20 cellular contexts compared by ENCODE assay signal in genomic region chr14:55977346-55977745, GRCh38.
DNase-seq lines count a peak whose midpoint lies in the region; ATAC-seq and TF ChIP-seq lines count a peak whose summit lies in the region.
"Had no signal": no experiment of that assay in that cellular context is flagged by ENCODE, and none has a peak within 500 bp of the region (broad histone marks: within the 10 kb centered on the region; RNA-seq: fewer than 3 reads in every experiment).

No MANE protein-coding gene starts in this region.

- no peak for ATAC-seq in GM19351 (IDR thresholded peaks at IDR 0.05; ENCODE audit: unreplicated experiment)
- ATAC-seq: GM12878, GM23338 had no signal

- no peak overlapping the region for H3K27ac Mint-ChIP-seq in Caco-2 (ENCODE audit: unreplicated experiment)
- H3K27ac Mint-ChIP-seq: CD4-positive, alpha-beta T cell; GM23338 had no signal

- H3K4me3 ChIP-seq in hepatocyte = no peak overlapping the region
- no peak overlapping the region for H3K4me3 ChIP-seq in Caco-2 (ENCODE audit: low read depth, low read length)
- H3K4me3 ChIP-seq: BLaER1, GM12878, GM23338, HAP-1, Peyer's patch, SJSA1 had no signal

- intact Hi-C loops in Caco-2 (cut with micrococcal nuclease; ENCODE audit: unreplicated experiment) = no loop called here

- WGBS in hepatocyte (ENCODE audit: low lambda C conversion rate, missing lambda C conversion rate) = 84% methylated on average over 3 of the region's 3 CpGs

- TF ChIP-seq RAD21 in Ishikawa (IDR thresholded peaks at IDR 0.05; ENCODE audit: low read depth) = no peak

- TF ChIP-seq CTCF in hepatocyte (IDR thresholded peaks at IDR 0.05; ENCODE audit: poor library complexity) (no peak), Caco-2 (IDR thresholded peaks at IDR 0.05; ENCODE audit: insufficient read depth in 1 of 2, low read depth in 1 of 2, low read length in 1 of 2, severe bottlenecking in 1 of 2, unreplicated experiment in 1 of 2) (no peak)

- no peaks in the 10 kb centered on the region for H3K9me3 ChIP-seq in hepatocyte (ENCODE audit: low read depth)
- no peaks in the 10 kb centered on the region; the same call in 1 of the 2 replicates for H3K9me3 ChIP-seq in Caco-2
- H3K9me3 ChIP-seq: Peyer's patch, SJSA1 had no signal

- TF ChIP-seq EP300 in Ishikawa (IDR thresholded peaks at IDR 0.05; ENCODE audit: borderline replicate concordance) = peak; percentile 62

- H3K9me2 ChIP-seq in hepatocyte (replicated peaks; ENCODE audit: insufficient read depth) = no peaks in the 10 kb centered on the region

- no peaks in the 10 kb centered on the region for H3K9me3 Mint-ChIP-seq in Caco-2 (ENCODE audit: unreplicated experiment)

- CTCF ChIA-PET in Caco-2 (lab: Charles Lee) = no interaction called here

- H3K4me1 ChIP-seq in hepatocyte (ENCODE audit: insufficient read depth) (no peaks in the 10 kb centered on the region), Caco-2 (no peaks in the 10 kb centered on the region)
- H3K4me1 ChIP-seq: Peyer's patch, SJSA1 had no signal

- H4K20me1 ChIP-seq in hepatocyte (ENCODE audit: insufficient read depth, poor library complexity, severe bottlenecking) = no peaks in the 10 kb centered on the region
- H4K20me1 ChIP-seq: BLaER1 had no signal

- H3K4me1 Mint-ChIP-seq in Caco-2 (ENCODE audit: low read depth, unreplicated experiment) = no peaks in the 10 kb centered on the region
- H3K4me1 Mint-ChIP-seq: GM23338 had no signal

- H2AFZ ChIP-seq in hepatocyte = no peak overlapping the region
- H2AFZ ChIP-seq: GM23338 had no signal

- POLR2A ChIA-PET in Caco-2 (lab: Charles Lee) = no interaction called here

- H3K36me3 ChIP-seq in hepatocyte (replicated peaks; ENCODE audit: insufficient read depth, low read depth) (no peaks in the 10 kb centered on the region), Caco-2 (ENCODE audit: control insufficient read depth, insufficient read depth, low read length) (no peaks in the 10 kb centered on the region)
- H3K36me3 ChIP-seq: HAP-1, Peyer's patch, SJSA1 had no signal

- H3K27me3 ChIP-seq in hepatocyte (no peaks in the 10 kb centered on the region), Caco-2 (replicated peaks; ENCODE audit: control insufficient read depth, insufficient read depth, low read length) (no peaks in the 10 kb centered on the region)
- H3K27me3 ChIP-seq: BLaER1, Peyer's patch, SJSA1 had no signal

- H3K79me2 ChIP-seq in hepatocyte = no peaks in the 10 kb centered on the region

- BruUV-seq in Caco-2 (replicated peaks; lab: Mats Ljungman, UMichigan) = no TSS peak

- no peak overlapping the region for H3K4me2 ChIP-seq in hepatocyte
- H3K4me2 ChIP-seq: BLaER1, GM23338 had no signal

- H3K4me3 Mint-ChIP-seq in Caco-2 (ENCODE audit: unreplicated experiment) = no peak overlapping the region
- H3K4me3 Mint-ChIP-seq: CD4-positive, alpha-beta T cell; GM23338 had no signal

- H3K36me3 Mint-ChIP-seq in Caco-2 (ENCODE audit: insufficient read depth, unreplicated experiment) = no peaks in the 10 kb centered on the region

- H3K27me3 Mint-ChIP-seq in Caco-2 (ENCODE audit: insufficient read depth, unreplicated experiment) = no peaks in the 10 kb centered on the region
- H3K27me3 Mint-ChIP-seq: CD4-positive, alpha-beta T cell had no signal

- peak overlapping the region; percentile 70 for H3K27ac ChIP-seq in hepatocyte
- H3K27ac ChIP-seq: BLaER1, Peyer's patch, SJSA1 had no signal

- DNase-seq in astrocyte of the hippocampus (ENCODE audit: low read depth, low spot score) (peak; percentile 28), hepatocyte (ENCODE audit: low spot score) (no peak), putamen (ENCODE audit: low spot score) (peak; percentile 66), SW480 (ENCODE audit: low spot score) (no peak), NCI-H1105 treated with DMSO at 0.1 percent for 48 hours (lab: John Stamatoyannopoulos, UW) (no peak), Caco-2 (no peak)
- DNase-seq: CD4-positive, alpha-beta T cell; DND-41; KG1; NCI-H1436 treated with DMSO at 0.1 percent for 48 hours; NCI-H2227 treated with DMSO at 0.1 percent for 48 hours; NCI-H524; Peyer's patch had no signal

TF ChIP-seq in Ishikawa, 13 proteins besides CTCF, POLR2A, EP300 and RAD21:
- TF ChIP-seq CEBPB (IDR thresholded peaks at IDR 0.05) = no peak
- peak; percentile 40; the same call in 1 of the 2 replicates for TF ChIP-seq FOXM1 (IDR thresholded peaks at IDR 0.05; ENCODE audit: borderline replicate concordance, low read depth)

Comparison
In these comparisons a context has a peak if more than half of its experiments do, and no peak if none do; other contexts are left out.
1. DNase-seq: peak in astrocyte of the hippocampus (single experiment) and putamen (single experiment); none in hepatocyte (single experiment), SW480 (single experiment), NCI-H1105 treated with DMSO at 0.1 percent for 48 hours (single experiment) and Caco-2 (0 of 2).